ENCODE assay signal across 8 cellular contexts in genomic region chr17:73311428-73311780, GRCh38. TPM values are rescaled to one million over a fixed set of nuclear protein-coding genes. Genes with fewer than 3 reads are reported as not detected.
DNase-seq lines count a peak whose midpoint lies in the region; ATAC-seq and TF ChIP-seq lines count a peak whose summit lies in the region.

No MANE protein-coding gene starts in this region.

- intact Hi-C loops in left colon (cut with DNase I, micrococcal nuclease), result no loop called here

- H3K4me3 ChIP-seq in AG10803 (ENCODE audit: low read length), result peak overlapping the region; percentile 95

- DNase-seq in AG10803 (ENCODE audit: low read depth), result no peak
- peak in 1 of 2 donors; percentile 64 for DNase-seq in left colon
- no peak for DNase-seq in NCI-H446 treated with DMSO at 0.1 percent for 48 hours (lab: John Stamatoyannopoulos, UW)
- no peak for DNase-seq in G401 (ENCODE audit: low spot score)

- peak overlapping the region; percentile 93 for H3K27ac ChIP-seq in angular gyrus (ENCODE audit: low read depth, low read length)
- peak overlapping the region; percentile 95 for H3K27ac ChIP-seq in temporal lobe (ENCODE audit: low read depth, low read length)

- in situ Hi-C loops in G401 (cut with HindIII; ENCODE audit: low sequenced_read_pairs), result no loop called here

- ATAC-seq in GM19025 (IDR thresholded peaks at IDR 0.05; ENCODE audit: low read depth, unreplicated experiment) (peak; percentile 7), HG03196 (IDR thresholded peaks at IDR 0.05; ENCODE audit: unreplicated experiment) (peak; percentile 13), left colon (peak; percentile 19)

- TF ChIP-seq CTCF in AG10803 (conservative IDR thresholded peaks at IDR 0.05; ENCODE audit: low read length), result no peak

RNA-seq across cellular contexts. Expression of gene CDC42EP4, which starts 0.4 kb away (rescaled TPM):
- 10 to 100 TPM; 49.6 to 65.6 TPM for total RNA-seq in left colon
- 59.3 TPM for total RNA-seq in temporal lobe
- 66.1 and 79.4 TPM in 2 replicates for total RNA-seq in G401 (2014; rRNA removed; shearing (Covaris generic))

RNA-seq across cellular contexts. Expression of gene CPSF4L, which starts 49.7 kb away (rescaled TPM):
- under 1 TPM in 1 of 2 donors, not detected in 1; 0.20 TPM for total RNA-seq in left colon
- not detected for total RNA-seq in temporal lobe
- 0.14 TPM in 1 of 2 replicates, not detected in the other for total RNA-seq in G401 (2014; rRNA removed; shearing (Covaris generic))
